Comparison of ENCODE assay signal across 8 cellular contexts in genomic region chr3:193805448-193805847, GRCh38.
A peak's percentile ranks its signal among the peaks of the same experiment; 100 is the strongest.
DNase-seq lines count a peak whose midpoint lies in the region; ATAC-seq, FAIRE-seq and TF ChIP-seq lines count a peak whose summit lies in the region.

No MANE protein-coding gene starts in this region.

- H3K27me3 Mint-ChIP-seq in astrocyte (ENCODE audit: low read depth, unreplicated experiment) = peaks cover 74% of the 10 kb centered on the region
- peaks cover 26% of the 10 kb centered on the region for H3K27me3 Mint-ChIP-seq in activated CD4-positive, alpha-beta memory T cell treated with anti-CD3 and anti-CD28 coated beads, Interleukin-2, amount 10 ng/mL, durations not matched to agents 7 days and 5 days

- WGBS in lower leg skin, 2 donors = 40% methylated on average over 8 of the region's 8 CpGs

- no peak for ATAC-seq in GM18907 (IDR thresholded peaks at IDR 0.05; ENCODE audit: unreplicated experiment)
- no peak for ATAC-seq in GM19467 (IDR thresholded peaks at IDR 0.05; ENCODE audit: unreplicated experiment)

- H3K9ac ChIP-seq in astrocyte (ENCODE audit: low read length) = peak overlapping the region; percentile 13

- no peak for TF ChIP-seq CTCF in astrocyte (IDR thresholded peaks at IDR 0.05; ENCODE audit: insufficient read depth, low read depth, low read length)
- TF ChIP-seq CTCF in lower leg skin (IDR thresholded peaks at IDR 0.05) = no peak

- no peak for FAIRE-seq in astrocyte (lab: Jason Lieb, UNC)

- H3K27ac ChIP-seq in astrocyte (ENCODE audit: low read depth, low read length) = peak overlapping the region; percentile 21

- H2AFZ ChIP-seq in astrocyte (ENCODE audit: low read depth, low read length) = no peak overlapping the region

- H3K79me2 ChIP-seq in astrocyte (ENCODE audit: insufficient read depth, low read length) = no peaks in the 10 kb centered on the region

- H3K4me1 Mint-ChIP-seq in astrocyte (ENCODE audit: low read depth, unreplicated experiment) = peaks cover 5% of the 10 kb centered on the region
- H3K4me1 Mint-ChIP-seq in activated CD4-positive, alpha-beta memory T cell treated with anti-CD3 and anti-CD28 coated beads, Interleukin-2, amount 10 ng/mL, durations not matched to agents 7 days and 5 days = no peaks in the 10 kb centered on the region

- POLR2A ChIA-PET in activated CD4-positive, alpha-beta memory T cell treated with anti-CD3 and anti-CD28 coated beads, Interleukin-2, amount 10 ng/mL, durations not matched to agents 7 days and 5 days (lab: Charles Lee) = no interaction called here

- no peak overlapping the region for H3K4me2 ChIP-seq in astrocyte (ENCODE audit: low read length)

- no peaks in the 10 kb centered on the region for H4K20me1 ChIP-seq in astrocyte (ENCODE audit: insufficient read depth, low read length)

- H3K4me3 ChIP-seq in astrocyte (ENCODE audit: insufficient read depth, low read depth, low read length) (no peak overlapping the region), lower leg skin (ENCODE audit: low read depth, poor library complexity, severe bottlenecking) (no peak overlapping the region)

- peaks cover 36% of the 10 kb centered on the region for H3K27me3 ChIP-seq in astrocyte (ENCODE audit: insufficient read depth, low read length)

- peaks cover 3% of the 10 kb centered on the region for H3K36me3 Mint-ChIP-seq in astrocyte (ENCODE audit: low read depth, unreplicated experiment)
- no peaks in the 10 kb centered on the region for H3K36me3 Mint-ChIP-seq in activated CD4-positive, alpha-beta memory T cell treated with anti-CD3 and anti-CD28 coated beads, Interleukin-2, amount 10 ng/mL, durations not matched to agents 7 days and 5 days (ENCODE audit: low read depth)

- no peaks in the 10 kb centered on the region for H3K9me3 ChIP-seq in astrocyte (ENCODE audit: insufficient read depth, low read depth, low read length)

- no peaks in the 10 kb centered on the region for H3K36me3 ChIP-seq in astrocyte (ENCODE audit: insufficient read depth, low read length)

- intact Hi-C loops in lower leg skin (cut with DNase I; ENCODE audit: low total_unique reads) = no loop called here

- peak; percentile 88 for DNase-seq in DMS 273 treated with DMSO at 0.1 percent for 48 hours (lab: John Stamatoyannopoulos, UW)
- peak; percentile 96 to 97 for DNase-seq in NCI-H2081 (lab: John Stamatoyannopoulos, UW)
- DNase-seq in astrocyte (ENCODE audit: low read depth) = peak; percentile 98
- peak; percentile 71 to 91 for DNase-seq in lower leg skin (ENCODE audit: low spot score in 2 of 2)
- no peak for DNase-seq in stimulated activated CD4-positive, alpha-beta T cell treated with anti-CD3 and anti-CD28 coated beads, Interleukin-1b, Interleukin-23, amount 100 ng/mL, for 48 hours
- DNase-seq in activated CD4-positive, alpha-beta memory T cell treated with anti-CD3 and anti-CD28 coated beads, Interleukin-2, amount 10 ng/mL, durations not matched to agents 7 days and 5 days = no peak

- no peak for TF ChIP-seq POLR2A in lower leg skin (IDR thresholded peaks at IDR 0.05)

- H3K4me1 ChIP-seq in astrocyte (ENCODE audit: insufficient read depth, low read length) = peaks cover 6% of the 10 kb centered on the region

- peak overlapping the region; percentile 15 for H3K27ac Mint-ChIP-seq in astrocyte (ENCODE audit: unreplicated experiment)
- no peak overlapping the region for H3K27ac Mint-ChIP-seq in activated CD4-positive, alpha-beta memory T cell treated with anti-CD3 and anti-CD28 coated beads, Interleukin-2, amount 10 ng/mL, durations not matched to agents 7 days and 5 days

- H3K9me3 Mint-ChIP-seq in astrocyte (ENCODE audit: unreplicated experiment) = peaks cover 14% of the 10 kb centered on the region
- H3K9me3 Mint-ChIP-seq in activated CD4-positive, alpha-beta memory T cell treated with anti-CD3 and anti-CD28 coated beads, Interleukin-2, amount 10 ng/mL, durations not matched to agents 7 days and 5 days = no peaks in the 10 kb centered on the region

- CTCF ChIA-PET in activated CD4-positive, alpha-beta memory T cell treated with anti-CD3 and anti-CD28 coated beads, Interleukin-2, amount 10 ng/mL, durations not matched to agents 7 days and 5 days (lab: Charles Lee) = no interaction called here

- no peak overlapping the region for H3K4me3 Mint-ChIP-seq in astrocyte (ENCODE audit: unreplicated experiment)
- no peak overlapping the region for H3K4me3 Mint-ChIP-seq in activated CD4-positive, alpha-beta memory T cell treated with anti-CD3 and anti-CD28 coated beads, Interleukin-2, amount 10 ng/mL, durations not matched to agents 7 days and 5 days

Comparison
In these comparisons a context has a peak if more than half of its experiments do, and no peak if none do; other contexts are left out.
1. DNase-seq: peak in DMS 273 treated with DMSO at 0.1 percent for 48 hours (single experiment), NCI-H2081 (2 of 2), astrocyte (single experiment) and lower leg skin (2 of 2); none in stimulated activated CD4-positive, alpha-beta T cell treated with anti-CD3 and anti-CD28 coated beads, Interleukin-1b, Interleukin-23, amount 100 ng/mL, for 48 hours (single experiment) and activated CD4-positive, alpha-beta memory T cell treated with anti-CD3 and anti-CD28 coated beads, Interleukin-2, amount 10 ng/mL, durations not matched to agents 7 days and 5 days (single experiment).